In genomic region chr20:41734506-41734945, GRCh38 we compare ENCODE assay signal across 10 cellular contexts.
DNase-seq lines count a peak whose midpoint lies in the region; ATAC-seq, FAIRE-seq and TF ChIP-seq lines count a peak whose summit lies in the region.
"Had no signal": no experiment of that assay in that cellular context is flagged by ENCODE, and none has a peak within 500 bp of the region (broad histone marks: within the 10 kb centered on the region; RNA-seq: fewer than 3 reads in every experiment).

No MANE protein-coding gene starts in this region.

- no peak for ATAC-seq in HG02840 (IDR thresholded peaks at IDR 0.05; ENCODE audit: low FRiP score, unreplicated experiment)

- H3K36me3 Mint-ChIP-seq in MCF 10A (ENCODE audit: insufficient read depth, unreplicated experiment), result no peaks in the 10 kb centered on the region

- no peaks in the 10 kb centered on the region for H3K27me3 Mint-ChIP-seq in MCF 10A (ENCODE audit: insufficient read depth, unreplicated experiment)
- H3K27me3 Mint-ChIP-seq: stimulated activated naive CD8-positive, alpha-beta T cell treated with anti-CD3 and anti-CD28 coated beads, Interleukin-15, Interleukin-2, amounts not matched to agents 100 ng/mL and 50 ng/mL, for 24 hours had no signal

- H3K4me1 Mint-ChIP-seq in MCF 10A (ENCODE audit: insufficient read depth, unreplicated experiment), result no peaks in the 10 kb centered on the region

- no peak overlapping the region for H3K4me3 Mint-ChIP-seq in MCF 10A (ENCODE audit: unreplicated experiment)
- H3K4me3 Mint-ChIP-seq: stimulated activated naive CD8-positive, alpha-beta T cell treated with anti-CD3 and anti-CD28 coated beads, Interleukin-15, Interleukin-2, amounts not matched to agents 100 ng/mL and 50 ng/mL, for 24 hours had no signal

- H3K4me3 ChIP-seq in kidney (ENCODE audit: low read length in 2 of 2), result no peak overlapping the region
- H3K4me3 ChIP-seq: BLaER1 treated with 17β-estradiol and CSF1 and Interleukin-3, amounts not matched to agents 10 nM and 100 nM had no signal

- intact Hi-C loops in MCF 10A (cut with micrococcal nuclease) (loop anchor here (1.0 kb wide), 2 partner anchors 1453 to 1675 kb away; no protein-coding TSS in a partner anchor), kidney (cut with DNase I) (no loop called here)

- no peaks in the 10 kb centered on the region for H3K4me1 ChIP-seq in kidney (ENCODE audit: control insufficient read depth in 1 of 2, insufficient read depth in 1 of 2, low read depth in 1 of 2, low read length in 2 of 2)

- FAIRE-seq in kidney (lab: Jason Lieb, UNC), result no peak

- TF ChIP-seq CTCF in LNCAP (IDR thresholded peaks at IDR 0.05) (peak; percentile 93), MCF 10A (IDR thresholded peaks at IDR 0.05; ENCODE audit: unreplicated experiment) (peak; percentile 86), kidney (IDR thresholded peaks at IDR 0.05; ENCODE audit: borderline replicate concordance, extremely low read depth, insufficient read depth) (peak; percentile 89)

- H3K36me3 ChIP-seq in kidney (ENCODE audit: control insufficient read depth in 1 of 2, insufficient read depth in 2 of 2, low read length in 2 of 2), result no peaks in the 10 kb centered on the region
- H3K36me3 ChIP-seq: BLaER1 treated with 17β-estradiol and CSF1 and Interleukin-3, amounts not matched to agents 10 nM and 100 nM had no signal

- H3K9me3 Mint-ChIP-seq in MCF 10A (ENCODE audit: unreplicated experiment), result no peaks in the 10 kb centered on the region
- H3K9me3 Mint-ChIP-seq: stimulated activated naive CD8-positive, alpha-beta T cell treated with anti-CD3 and anti-CD28 coated beads, Interleukin-15, Interleukin-2, amounts not matched to agents 100 ng/mL and 50 ng/mL, for 24 hours had no signal

- no peak overlapping the region for H3K9ac ChIP-seq in kidney (ENCODE audit: low read length in 2 of 2)
- H3K9ac ChIP-seq: BLaER1 treated with 17β-estradiol and CSF1 and Interleukin-3, amounts not matched to agents 10 nM and 100 nM had no signal

- no peaks in the 10 kb centered on the region for H3K9me3 ChIP-seq in kidney (ENCODE audit: control insufficient read depth in 1 of 2, low read length in 2 of 2)

- DNase-seq in NCI-H1436 (lab: John Stamatoyannopoulos, UW) (peak; percentile 8), NCI-H1436 treated with DMSO at 0.1 percent for 48 hours (lab: John Stamatoyannopoulos, UW) (no peak), SKM-1 treated with dmso at 0.1 percent for 144 hours (lab: John Stamatoyannopoulos, UW; ENCODE audit: unreplicated experiment) (peak; percentile 19), MCF 10A (ENCODE audit: unreplicated experiment) (peak; percentile 57), kidney (no peak)
- DNase-seq in stimulated activated CD8-positive, alpha-beta memory T cell treated with anti-CD3 and anti-CD28 coated beads, Interleukin-15, amount 100 ng/mL, for 1 hour (ENCODE audit: low read depth), result peak; percentile 4

- H3K27ac ChIP-seq in kidney (ENCODE audit: low read depth in 2 of 2, low read length in 2 of 2), result no peak overlapping the region
- H3K27ac ChIP-seq: BLaER1 treated with 17β-estradiol and CSF1 and Interleukin-3, amounts not matched to agents 10 nM and 100 nM had no signal

- POLR2A ChIA-PET in MCF 10A (lab: Yijun Ruan, JAX), result no interaction called here

- CTCF ChIA-PET in MCF 10A (lab: Yijun Ruan, JAX), result interaction anchor here (0.6 to 7.1 kb wide), 58 partner anchors 8 to 1695 kb away, joined by 3 to 111 read pairs (median 4); no protein-coding TSS in a partner anchor

- no TSS peak for BruUV-seq in MCF 10A (replicated peaks; lab: Mats Ljungman, UMichigan)

- H3K27ac Mint-ChIP-seq in MCF 10A (ENCODE audit: low read depth, unreplicated experiment), result no peak overlapping the region
- H3K27ac Mint-ChIP-seq: stimulated activated naive CD8-positive, alpha-beta T cell treated with anti-CD3 and anti-CD28 coated beads, Interleukin-15, Interleukin-2, amounts not matched to agents 100 ng/mL and 50 ng/mL, for 24 hours had no signal

Comparison
In these comparisons a context has a peak if more than half of its experiments do, and no peak if none do; other contexts are left out.
1. DNase-seq: peak in NCI-H1436 (single experiment), SKM-1 treated with dmso at 0.1 percent for 144 hours (single experiment), MCF 10A (single experiment) and stimulated activated CD8-positive, alpha-beta memory T cell treated with anti-CD3 and anti-CD28 coated beads, Interleukin-15, amount 100 ng/mL, for 1 hour (single experiment); none in NCI-H1436 treated with DMSO at 0.1 percent for 48 hours (single experiment) and kidney (single experiment).
2. Peak in every context shown above with its lines, with median percentiles within 50 percentile points of each other: CTCF ChIP-seq.